In the genomic region with DNA sequence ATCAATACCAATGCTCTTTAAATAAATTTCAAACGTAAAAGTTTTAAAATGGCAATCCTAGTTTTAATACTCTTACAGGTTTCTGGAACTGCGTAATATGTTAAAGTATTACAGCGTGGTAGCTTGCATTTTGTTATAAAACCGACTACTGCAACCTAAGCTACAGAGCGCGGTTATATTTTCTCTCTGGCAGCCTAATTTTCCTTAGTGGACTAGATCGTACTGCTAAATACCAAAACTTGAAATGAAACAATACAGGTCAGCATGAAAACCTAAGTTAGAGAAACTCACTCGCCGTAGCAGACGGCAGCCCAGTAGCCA, we compare ENCODE assay signal across 1 cellular context.
TF ChIP-seq lines count a peak whose summit lies in the region.

No MANE protein-coding gene starts in this region.

TF ChIP-seq in endothelial cell of umbilical vein, 7 proteins besides CTCF, POLR2A, EP300 and RAD21 (continued from another document):
- TF ChIP-seq FOS (IDR thresholded peaks at IDR 0.05; ENCODE audit: borderline replicate concordance, insufficient read depth, low read length) (no peak), MAX (IDR thresholded peaks at IDR 0.05; ENCODE audit: insufficient read depth, insufficient read length) (no peak), GATA2 (IDR thresholded peaks at IDR 0.05; ENCODE audit: insufficient read depth, insufficient read length, low read depth, low read length) (no peak)
